ENCODE assay signal across 8 cellular contexts in the genomic region with DNA sequence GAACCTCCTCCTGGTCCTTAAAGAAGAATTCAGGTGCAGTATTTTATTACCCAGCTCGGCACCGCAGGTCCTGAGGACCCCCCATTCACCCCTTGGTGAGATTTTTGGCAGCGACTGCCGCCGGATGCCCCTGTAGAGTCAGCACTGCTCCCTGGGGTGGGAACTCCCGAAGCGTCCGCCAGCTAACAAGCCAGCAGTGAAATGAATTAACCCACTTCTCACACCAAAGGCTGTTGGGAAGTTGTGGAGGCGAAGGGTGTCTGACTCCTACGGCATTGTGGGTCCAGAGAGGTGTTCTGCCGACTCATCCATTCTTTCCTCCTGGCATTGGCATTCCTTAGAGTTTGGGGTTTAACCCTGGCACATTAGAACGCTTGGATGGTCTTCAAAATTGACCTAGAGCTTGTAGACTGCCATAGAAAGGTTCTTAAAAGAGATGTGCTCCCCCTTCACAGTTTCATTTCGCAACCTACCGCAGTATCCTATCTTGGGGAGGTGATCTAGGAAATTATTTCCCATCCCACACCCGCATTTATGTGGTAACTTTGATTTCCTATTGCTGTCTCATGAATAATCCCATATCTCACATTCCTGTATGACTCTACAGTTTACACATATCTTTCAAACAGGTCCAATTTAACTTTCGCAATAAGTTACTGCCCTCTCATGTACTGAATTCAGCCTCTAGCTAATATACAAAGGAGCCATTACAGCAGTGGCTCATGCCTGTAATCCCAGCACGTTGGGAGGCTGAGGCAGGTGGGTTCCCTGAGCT. TPM values are rescaled to one million over a fixed set of nuclear protein-coding genes. Genes with fewer than 3 reads are reported as not detected.
A peak's percentile ranks its signal among the peaks of the same experiment; 100 is the strongest.
DNase-seq lines count a peak whose midpoint lies in the region; ATAC-seq and TF ChIP-seq lines count a peak whose summit lies in the region.

No MANE protein-coding gene starts in this region.

- H3K27ac ChIP-seq in KMS-11, result no peak overlapping the region

- H3K4me1 ChIP-seq in BE2C (no peaks in the 10 kb centered on the region), KMS-11 (ENCODE audit: low read depth, poor library complexity, severe bottlenecking) (no peaks in the 10 kb centered on the region)

- peaks cover 5% of the 10 kb centered on the region; the same call in 1 of the 2 replicates for H3K9me3 ChIP-seq in BE2C

- H3K36me3 Mint-ChIP-seq in natural killer cell, result no peaks in the 10 kb centered on the region

- no peaks in the 10 kb centered on the region for H3K9me3 Mint-ChIP-seq in natural killer cell

- no peaks in the 10 kb centered on the region for H3K36me3 ChIP-seq in BE2C
- no peaks in the 10 kb centered on the region for H3K36me3 ChIP-seq in KMS-11 (ENCODE audit: insufficient read depth)

- peak overlapping the region; percentile 53 for H2AFZ ChIP-seq in KMS-11 (ENCODE audit: low read depth)

- H3K79me2 ChIP-seq in KMS-11 (ENCODE audit: insufficient read depth, low read depth), result no peaks in the 10 kb centered on the region

- peak overlapping the region; percentile 87 to 89 for H3K27ac Mint-ChIP-seq in natural killer cell

- H3K27me3 Mint-ChIP-seq in natural killer cell (ENCODE audit: low read depth in 2 of 2), result no peaks in the 10 kb centered on the region

- no peak for DNase-seq in BE2C
- peak; percentile 3 to 18 for DNase-seq in dermis microvascular lymphatic vessel endothelial cell (ENCODE audit: low read depth in 2 of 2)
- no peak for DNase-seq in natural killer cell
- DNase-seq in NOMO-1 treated with dmso at 0.1 percent for 144 hours (lab: John Stamatoyannopoulos, UW; ENCODE audit: unreplicated experiment), result no peak

- H3K4me3 ChIP-seq in BE2C (ENCODE audit: low read depth, low read length), result peak overlapping the region; percentile 47
- no peak overlapping the region for H3K4me3 ChIP-seq in KMS-11 (IDR thresholded peaks at IDR 0.05; ENCODE audit: insufficient read depth, low read depth, low read length)

- no peak overlapping the region for H3K9ac ChIP-seq in KMS-11

- H3K27me3 ChIP-seq in BE2C, result no peaks in the 10 kb centered on the region
- no peaks in the 10 kb centered on the region for H3K27me3 ChIP-seq in KMS-11 (ENCODE audit: insufficient read depth, low read depth)

- ATAC-seq in natural killer cell, result no peak
- no peak for ATAC-seq in GM18867 (IDR thresholded peaks at IDR 0.05; ENCODE audit: unreplicated experiment)
- ATAC-seq in HG03460 (IDR thresholded peaks at IDR 0.05; ENCODE audit: unreplicated experiment), result no peak
- ATAC-seq in HG02588 (IDR thresholded peaks at IDR 0.05; ENCODE audit: unreplicated experiment), result no peak

- no peak overlapping the region; the same call in 1 of the 2 replicates for H3K4me2 ChIP-seq in KMS-11

- H3K4me1 Mint-ChIP-seq in natural killer cell, result peaks cover 23 to 29% of the 10 kb centered on the region in 2 donors

- intact Hi-C loops in natural killer cell (cut with micrococcal nuclease), result loop anchor here (5.0 kb wide), 2 partner anchors 548 to 552 kb away; a partner anchor contains a TSS

- TF ChIP-seq CTCF in BE2C (IDR thresholded peaks at IDR 0.05; ENCODE audit: low read depth, low read length) (no peak), KMS-11 (conservative IDR thresholded peaks at IDR 0.05; ENCODE audit: low read depth, low read length) (no peak), natural killer cell (IDR thresholded peaks at IDR 0.05) (no peak)

- no peaks in the 10 kb centered on the region for H4K20me1 ChIP-seq in KMS-11 (ENCODE audit: insufficient read depth)

- peak overlapping the region; percentile 69 for H3K4me3 Mint-ChIP-seq in natural killer cell

RNA-seq across cellular contexts. Expression of a gene that starts 0.9 kb away (rescaled TPM):
- 5.7 TPM for polyA plus RNA-seq in BE2C (2012; ENCODE audit: insufficient read depth, insufficient read length, low read depth)
- total RNA-seq in dermis microvascular lymphatic vessel endothelial cell (3.7 and 4.4 TPM in 2 replicates), natural killer cell (10 to 100 TPM; 12.9 to 34.8 (median 22.8) TPM)

RNA-seq across cellular contexts. Expression of a gene that starts 39.3 kb away (rescaled TPM):
- 35.3 TPM for polyA plus RNA-seq in BE2C (2012; ENCODE audit: insufficient read depth, insufficient read length, low read depth)
- total RNA-seq in dermis microvascular lymphatic vessel endothelial cell, result 28.7 and 57.0 TPM in 2 replicates
- total RNA-seq in natural killer cell, result 10 to 100 TPM; 41.9 to 53.8 (median 44.8) TPM

Comparison
In these comparisons a context has a peak if more than half of its experiments do, and no peak if none do; other contexts are left out.
1. DNase-seq: peak in dermis microvascular lymphatic vessel endothelial cell (2 of 2); none in BE2C (single experiment), natural killer cell (single experiment) and NOMO-1 treated with dmso at 0.1 percent for 144 hours (single experiment).